ENCODE assay signal across 19 cellular contexts in the genomic region with DNA sequence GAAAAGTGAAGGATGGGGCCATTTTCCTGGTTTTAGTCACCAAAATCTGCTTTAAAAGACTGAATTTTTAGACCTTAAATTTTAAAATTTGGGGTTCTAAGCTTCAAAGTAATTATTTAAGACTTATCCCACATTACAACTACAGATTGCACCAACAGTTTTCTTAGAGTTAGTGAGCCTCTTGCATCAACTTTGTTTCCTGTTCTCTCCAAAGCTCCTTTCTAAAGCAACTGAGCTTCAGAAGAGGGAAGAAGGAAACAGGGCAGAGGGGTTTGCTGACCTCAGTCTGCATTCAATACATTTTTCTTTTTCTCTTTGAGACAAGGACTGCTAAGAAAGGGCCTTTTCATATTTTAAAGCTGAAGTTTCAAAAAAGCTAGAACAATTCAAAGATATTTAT.
DNase-seq lines count a peak whose midpoint lies in the region; ATAC-seq and TF ChIP-seq lines count a peak whose summit lies in the region.
"Had no signal": no experiment of that assay in that cellular context is flagged by ENCODE, and none has a peak within 500 bp of the region (broad histone marks: within the 10 kb centered on the region; RNA-seq: fewer than 3 reads in every experiment).

No MANE protein-coding gene starts in this region.

- no peaks in the 10 kb centered on the region for H3K27me3 Mint-ChIP-seq in stimulated activated naive CD8-positive, alpha-beta T cell treated with anti-CD3 and anti-CD28 coated beads, Interleukin-15, Interleukin-2, amounts not matched to agents 100 ng/mL and 50 ng/mL, for 24 hours
- H3K27me3 Mint-ChIP-seq in activated naive CD8-positive, alpha-beta T cell treated with anti-CD3 and anti-CD28 coated beads, Interleukin-2, amount 50 U/mL, for 24 hours, result no peaks in the 10 kb centered on the region

- no peaks in the 10 kb centered on the region for H3K9me3 ChIP-seq in BE2C
- H3K9me3 ChIP-seq: pancreas, sigmoid colon had no signal

- no peaks in the 10 kb centered on the region for H3K9me3 Mint-ChIP-seq in stimulated activated naive CD8-positive, alpha-beta T cell treated with anti-CD3 and anti-CD28 coated beads, Interleukin-15, Interleukin-2, amounts not matched to agents 100 ng/mL and 50 ng/mL, for 24 hours
- H3K9me3 Mint-ChIP-seq in activated naive CD8-positive, alpha-beta T cell treated with anti-CD3 and anti-CD28 coated beads, Interleukin-2, amount 50 U/mL, for 24 hours, result peaks cover 10% of the 10 kb centered on the region

- TF ChIP-seq CTCF in BE2C (IDR thresholded peaks at IDR 0.05; ENCODE audit: low read depth, low read length), result no peak

- H3K36me3 Mint-ChIP-seq in stimulated activated naive CD8-positive, alpha-beta T cell treated with anti-CD3 and anti-CD28 coated beads, Interleukin-15, Interleukin-2, amounts not matched to agents 100 ng/mL and 50 ng/mL, for 24 hours (ENCODE audit: low read depth), result peaks cover 53% of the 10 kb centered on the region
- H3K36me3 Mint-ChIP-seq in activated naive CD8-positive, alpha-beta T cell treated with anti-CD3 and anti-CD28 coated beads, Interleukin-2, amount 50 U/mL, for 24 hours (ENCODE audit: low read depth), result peaks cover 47% of the 10 kb centered on the region

- H3K4me3 ChIP-seq in BE2C (ENCODE audit: low read depth, low read length) (no peak overlapping the region), H7 (ENCODE audit: insufficient read depth, low read depth, low read length) (no peak overlapping the region)
- H3K4me3 ChIP-seq: lung, pancreas, sigmoid colon had no signal

- peaks cover 100% of the 10 kb centered on the region for H3K4me1 Mint-ChIP-seq in stimulated activated naive CD8-positive, alpha-beta T cell treated with anti-CD3 and anti-CD28 coated beads, Interleukin-15, Interleukin-2, amounts not matched to agents 100 ng/mL and 50 ng/mL, for 24 hours (ENCODE audit: low read depth)
- H3K4me1 Mint-ChIP-seq in activated naive CD8-positive, alpha-beta T cell treated with anti-CD3 and anti-CD28 coated beads, Interleukin-2, amount 50 U/mL, for 24 hours, result peaks cover 96% of the 10 kb centered on the region

- peaks cover 2% of the 10 kb centered on the region; the same call in 1 of the 2 replicates for H3K27me3 ChIP-seq in BE2C
- H3K27me3 ChIP-seq in H7 (ENCODE audit: control insufficient read depth, insufficient read depth, low read length), result no peaks in the 10 kb centered on the region
- H3K27me3 ChIP-seq: pancreas, sigmoid colon had no signal

- H3K4me3 Mint-ChIP-seq in stimulated activated naive CD8-positive, alpha-beta T cell treated with anti-CD3 and anti-CD28 coated beads, Interleukin-15, Interleukin-2, amounts not matched to agents 100 ng/mL and 50 ng/mL, for 24 hours, result no peak overlapping the region
- peak overlapping the region; percentile 19 for H3K4me3 Mint-ChIP-seq in activated naive CD8-positive, alpha-beta T cell treated with anti-CD3 and anti-CD28 coated beads, Interleukin-2, amount 50 U/mL, for 24 hours

- DNase-seq in stimulated activated naive CD8-positive, alpha-beta T cell treated with anti-CD3 and anti-CD28 coated beads, Interleukin-15, Interleukin-2, amounts not matched to agents 100 U/mL and 50 U/mL, for 24 hours, result no peak
- peak; percentile 59 for DNase-seq in NOMO-1 treated with dmso at 0.1 percent for 144 hours (lab: John Stamatoyannopoulos, UW; ENCODE audit: unreplicated experiment)
- no peak for DNase-seq in activated naive CD8-positive, alpha-beta T cell treated with anti-CD3 and anti-CD28 coated beads, Interleukin-2, amount 50 U/mL, for 24 hours
- no peak for DNase-seq in T1000 (lab: John Stamatoyannopoulos, UW)
- no peak for DNase-seq in BE2C
- DNase-seq in H7, result no peak
- DNase-seq: activated CD4-positive, alpha-beta T cell treated with anti-CD3 and anti-CD28 coated beads for 48 hours; activated T-cell treated with anti-CD3 and anti-CD28 coated beads, Interleukin-2, amount 50 U/mL, for 1 hour; cerebellar nuclear complex; effector memory CD4-positive, alpha-beta T cell; glutamatergic neuron; NCI-H1105 treated with DMSO at 0.1 percent for 48 hours; pancreas; sigmoid colon; stimulated activated CD4-positive, alpha-beta T cell treated with anti-CD3 and anti-CD28 coated beads, Interleukin-2, amount 100 ng/mL, for 48 hours had no signal

- H3K36me3 ChIP-seq in BE2C, result no peaks in the 10 kb centered on the region
- no peaks in the 10 kb centered on the region for H3K36me3 ChIP-seq in H7 (replicated peaks; ENCODE audit: control insufficient read depth, insufficient read depth, low read length)
- H3K36me3 ChIP-seq: pancreas, sigmoid colon had no signal

- ATAC-seq in stimulated activated naive CD8-positive, alpha-beta T cell treated with anti-CD3 and anti-CD28 coated beads, Interleukin-15, Interleukin-2, amounts not matched to agents 100 U/mL and 50 U/mL, for 24 hours, result no peak
- ATAC-seq in activated naive CD8-positive, alpha-beta T cell treated with anti-CD3 and anti-CD28 coated beads, Interleukin-2, amount 50 U/mL, for 24 hours, result no peak
- no peak for ATAC-seq in GM21786 (IDR thresholded peaks at IDR 0.05; ENCODE audit: unreplicated experiment)
- ATAC-seq: pancreas, Right ventricle myocardium inferior had no signal

- no peaks in the 10 kb centered on the region for H3K4me1 ChIP-seq in BE2C
- H3K4me1 ChIP-seq: pancreas, sigmoid colon had no signal

- peak overlapping the region; percentile 77 for H3K27ac Mint-ChIP-seq in stimulated activated naive CD8-positive, alpha-beta T cell treated with anti-CD3 and anti-CD28 coated beads, Interleukin-15, Interleukin-2, amounts not matched to agents 100 ng/mL and 50 ng/mL, for 24 hours
- peak overlapping the region; percentile 79 for H3K27ac Mint-ChIP-seq in activated naive CD8-positive, alpha-beta T cell treated with anti-CD3 and anti-CD28 coated beads, Interleukin-2, amount 50 U/mL, for 24 hours
